Comparison of ENCODE assay signal across 12 cellular contexts in the genomic region with DNA sequence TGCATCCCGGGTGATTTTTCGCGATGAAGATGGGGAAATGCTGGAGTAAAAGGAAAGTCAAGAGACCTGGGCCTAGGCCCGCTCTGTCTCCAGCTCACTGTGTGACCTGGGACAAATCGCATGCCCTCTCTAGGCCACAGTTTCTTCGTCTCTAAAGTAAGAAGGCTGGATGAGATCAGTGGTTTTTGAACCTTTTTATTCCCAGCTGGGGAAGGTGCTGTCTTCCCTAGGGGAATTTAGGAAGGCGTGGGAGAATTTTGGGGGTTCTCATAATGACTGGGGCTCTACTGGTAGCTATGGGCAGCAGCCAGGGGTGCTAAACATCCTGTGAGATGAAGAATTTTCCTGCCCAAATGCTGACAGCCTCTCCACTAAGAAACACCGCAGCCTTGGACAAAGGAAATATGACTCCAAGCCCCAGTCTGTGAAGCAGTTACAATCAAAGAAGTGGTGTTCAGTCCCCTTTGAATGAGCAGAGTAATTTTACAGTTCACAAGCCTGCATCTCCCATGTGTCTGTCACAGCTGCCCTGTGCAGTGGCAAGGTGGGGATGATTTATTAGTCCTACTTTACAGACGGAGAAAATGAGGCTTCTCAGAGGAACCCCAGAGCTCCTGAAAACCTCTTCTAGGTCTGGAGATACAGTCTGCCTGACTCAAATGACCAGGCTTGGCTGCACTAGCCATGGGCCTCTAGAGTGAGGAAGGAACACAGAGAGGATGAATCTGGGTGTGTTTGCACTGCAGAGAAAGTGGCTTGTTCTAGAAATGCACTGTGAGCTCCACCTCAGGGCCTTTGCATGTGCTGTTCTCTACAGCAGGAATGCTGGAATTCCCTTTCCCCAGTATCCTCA.
DNase-seq lines count a peak whose midpoint lies in the region; ATAC-seq and TF ChIP-seq lines count a peak whose summit lies in the region.
"Had no signal": no experiment of that assay in that cellular context is flagged by ENCODE, and none has a peak within 500 bp of the region (broad histone marks: within the 10 kb centered on the region; RNA-seq: fewer than 3 reads in every experiment).

No MANE protein-coding gene starts in this region.

- peak overlapping the region; percentile 62 for H3K4me3 ChIP-seq in OCI-LY1 (ENCODE audit: low read depth, low read length, poor library complexity, severe bottlenecking)
- H3K4me3 ChIP-seq: GM23338 had no signal

- H3K9ac ChIP-seq in OCI-LY1 (ENCODE audit: low read length): peak overlapping the region; percentile 71; the same call in 1 of the 2 replicates
- H3K9ac ChIP-seq: parathyroid adenoma had no signal

- ATAC-seq in effector memory CD8-positive, alpha-beta T cell (replicated peaks): no peak
- ATAC-seq: GM23338 had no signal

- H3F3A ChIP-seq in OCI-LY1 (ENCODE audit: insufficient read depth, low read length): no peaks in the 10 kb centered on the region; the same call in 1 of the 2 replicates

- no peaks in the 10 kb centered on the region for H3K9me3 ChIP-seq in OCI-LY1 (ENCODE audit: low read length)

- H3K79me2 ChIP-seq in OCI-LY1 (ENCODE audit: insufficient read depth, low read length): no peaks in the 10 kb centered on the region
- H3K79me2 ChIP-seq: parathyroid adenoma had no signal

- H3K27me3 ChIP-seq in OCI-LY1 (ENCODE audit: insufficient read depth, low read length): no peaks in the 10 kb centered on the region

- H3K36me3 Mint-ChIP-seq in activated naive CD4-positive, alpha-beta T cell treated with anti-CD3 and anti-CD28 coated beads, Interleukin-2, amount 50 U/mL, for 24 hours: no peaks in the 10 kb centered on the region
- H3K36me3 Mint-ChIP-seq in effector memory CD8-positive, alpha-beta T cell (ENCODE audit: insufficient read depth): peaks cover 7% of the 10 kb centered on the region

- H3K4me1 ChIP-seq in OCI-LY1 (ENCODE audit: insufficient read depth, low read length, severe bottlenecking): peaks cover 74% of the 10 kb centered on the region

- DNase-seq in activated naive CD4-positive, alpha-beta T cell treated with anti-CD3 and anti-CD28 coated beads, Interleukin-2, amount 50 U/mL, for 16 hours: no peak
- no peak for DNase-seq in effector memory CD8-positive, alpha-beta T cell
- DNase-seq in NCI-H128 (lab: John Stamatoyannopoulos, UW; ENCODE audit: unreplicated experiment) (no peak), hepatic stellate cell (ENCODE audit: low spot score) (no peak), AG08395 (ENCODE audit: low spot score) (no peak)
- DNase-seq in stimulated activated CD4-positive, alpha-beta T cell treated with anti-CD3 and anti-CD28 coated beads, Interleukin-4, amount 100 ng/mL, for 1 hour: no peak
- DNase-seq: C1 segment of cervical spinal cord, NCI-H1694 had no signal

- no peaks in the 10 kb centered on the region for H3K27me3 Mint-ChIP-seq in activated naive CD4-positive, alpha-beta T cell treated with anti-CD3 and anti-CD28 coated beads, Interleukin-2, amount 50 U/mL, for 24 hours
- H3K27me3 Mint-ChIP-seq in effector memory CD8-positive, alpha-beta T cell: no peaks in the 10 kb centered on the region

- peak overlapping the region; percentile 80 for H3K4me2 ChIP-seq in OCI-LY1 (ENCODE audit: low read length)
- H3K4me2 ChIP-seq: GM23338 had no signal

- no peaks in the 10 kb centered on the region for H3K9me2 ChIP-seq in OCI-LY1 (ENCODE audit: low read depth, low read length)

- H3K9me3 Mint-ChIP-seq in activated naive CD4-positive, alpha-beta T cell treated with anti-CD3 and anti-CD28 coated beads, Interleukin-2, amount 50 U/mL, for 24 hours: no peaks in the 10 kb centered on the region
- H3K9me3 Mint-ChIP-seq in effector memory CD8-positive, alpha-beta T cell: no peaks in the 10 kb centered on the region
- H3K9me3 Mint-ChIP-seq: GM23338 had no signal

- no peak overlapping the region for H2AFZ ChIP-seq in OCI-LY1 (ENCODE audit: low read length)
- H2AFZ ChIP-seq: GM23338, parathyroid adenoma had no signal

- H4K20me1 ChIP-seq in OCI-LY1 (ENCODE audit: insufficient read depth, low read length): no peaks in the 10 kb centered on the region

- peak overlapping the region; percentile 65 for H3K4me3 Mint-ChIP-seq in activated naive CD4-positive, alpha-beta T cell treated with anti-CD3 and anti-CD28 coated beads, Interleukin-2, amount 50 U/mL, for 24 hours
- H3K4me3 Mint-ChIP-seq in effector memory CD8-positive, alpha-beta T cell: peak overlapping the region; percentile 65 to 72
- H3K4me3 Mint-ChIP-seq: GM23338 had no signal

- peak overlapping the region; percentile 83 for H3K27ac ChIP-seq in OCI-LY1 (ENCODE audit: low read depth, low read length, poor library complexity, severe bottlenecking)
- H3K27ac ChIP-seq: parathyroid adenoma had no signal

- TF ChIP-seq CTCF in OCI-LY1 (IDR thresholded peaks at IDR 0.05; ENCODE audit: low read length): no peak

- peaks cover 49% of the 10 kb centered on the region for H3K4me1 Mint-ChIP-seq in activated naive CD4-positive, alpha-beta T cell treated with anti-CD3 and anti-CD28 coated beads, Interleukin-2, amount 50 U/mL, for 24 hours
- peaks cover 56 to 66% of the 10 kb centered on the region in 2 donors for H3K4me1 Mint-ChIP-seq in effector memory CD8-positive, alpha-beta T cell (ENCODE audit: low read depth in 2 of 2)

- H3K36me3 ChIP-seq in OCI-LY1 (ENCODE audit: insufficient read depth, low read length): peaks cover 45% of the 10 kb centered on the region

- peak overlapping the region; percentile 87 for H3K27ac Mint-ChIP-seq in activated naive CD4-positive, alpha-beta T cell treated with anti-CD3 and anti-CD28 coated beads, Interleukin-2, amount 50 U/mL, for 24 hours
- H3K27ac Mint-ChIP-seq in effector memory CD8-positive, alpha-beta T cell: peak overlapping the region; percentile 93 to 99
- H3K27ac Mint-ChIP-seq: GM23338 had no signal
